ENCODE assay signal across 23 cellular contexts in genomic region chr6:3140201-3140600, GRCh38.
"Had no signal": no experiment of that assay in that cellular context is flagged by ENCODE, and none has a peak within 500 bp of the region (broad histone marks: within the 10 kb centered on the region; RNA-seq: fewer than 3 reads in every experiment).

No MANE protein-coding gene starts in this region.

- H3K9me3 Mint-ChIP-seq: activated CD4-positive, alpha-beta T cell treated with anti-CD3 and anti-CD28 coated beads, Interleukin-2, amount 10 ng/mL, durations not matched to agents 7 days and 5 days; activated CD8-positive, alpha-beta T cell treated with anti-CD3 and anti-CD28 coated beads for 36 hours; activated naive CD8-positive, alpha-beta T cell treated with anti-CD3 and anti-CD28 coated beads, Interleukin-2, amount 50 U/mL, for 24 hours; activated T-helper 1 cell treated with anti-CD3 and anti-CD28 coated beads, Interleukin-12 subunit alpha, Interleukin-12 subunit beta, Interleukin-2, Interleukin-4 antibody, amounts not matched to agents 30 ng/mL and 10 ng/mL and 1 ng/mL, durations not matched to agents 14 hours and 24 hours and 36 hours; brain; effector memory CD8-positive, alpha-beta T cell; nephron; stimulated activated naive CD8-positive, alpha-beta T cell treated with anti-CD3 and anti-CD28 coated beads, Interleukin-15, Interleukin-2, amounts not matched to agents 100 ng/mL and 50 ng/mL, for 24 hours had no signal

- H3K27me3 Mint-ChIP-seq: activated CD4-positive, alpha-beta T cell treated with anti-CD3 and anti-CD28 coated beads, Interleukin-2, amount 10 ng/mL, durations not matched to agents 7 days and 5 days; activated CD8-positive, alpha-beta memory T cell treated with anti-CD3 and anti-CD28 coated beads, Interleukin-2, amount 10 ng/mL, durations not matched to agents 7 days and 5 days; activated CD8-positive, alpha-beta T cell treated with anti-CD3 and anti-CD28 coated beads for 36 hours; activated naive CD8-positive, alpha-beta T cell treated with anti-CD3 and anti-CD28 coated beads, Interleukin-2, amount 50 U/mL, for 24 hours; brain; effector memory CD8-positive, alpha-beta T cell; stimulated activated naive CD8-positive, alpha-beta T cell treated with anti-CD3 and anti-CD28 coated beads, Interleukin-15, Interleukin-2, amounts not matched to agents 100 ng/mL and 50 ng/mL, for 24 hours had no signal

- H3K27me3 ChIP-seq: esophagus muscularis mucosa, ovary, tibial artery had no signal

- ATAC-seq: activated CD8-positive, alpha-beta memory T cell treated with anti-CD3 and anti-CD28 coated beads, Interleukin-2, amount 10 ng/mL, durations not matched to agents 7 days and 5 days; activated CD8-positive, alpha-beta T cell treated with anti-CD3 and anti-CD28 coated beads for 36 hours; activated naive CD8-positive, alpha-beta T cell treated with anti-CD3 and anti-CD28 coated beads, Interleukin-2, amount 50 U/mL, for 24 hours; effector memory CD8-positive, alpha-beta T cell had no signal

- H3K36me3 ChIP-seq: neutrophil, ovary had no signal

- FAIRE-seq: endothelial cell of umbilical vein, frontal cortex, islet of Langerhans had no signal

- H3K4me3 ChIP-seq: esophagus muscularis mucosa, ovary, tibial artery had no signal

- H3K27ac ChIP-seq: ovary, tibial artery had no signal

- H3K4me3 Mint-ChIP-seq: activated CD4-positive, alpha-beta T cell treated with anti-CD3 and anti-CD28 coated beads, Interleukin-2, amount 10 ng/mL, durations not matched to agents 7 days and 5 days; activated CD8-positive, alpha-beta memory T cell treated with anti-CD3 and anti-CD28 coated beads, Interleukin-2, amount 10 ng/mL, durations not matched to agents 7 days and 5 days; activated CD8-positive, alpha-beta T cell treated with anti-CD3 and anti-CD28 coated beads for 36 hours; activated naive CD8-positive, alpha-beta T cell treated with anti-CD3 and anti-CD28 coated beads, Interleukin-2, amount 50 U/mL, for 24 hours; activated T-helper 1 cell treated with anti-CD3 and anti-CD28 coated beads, Interleukin-12 subunit alpha, Interleukin-12 subunit beta, Interleukin-2, Interleukin-4 antibody, amounts not matched to agents 30 ng/mL and 10 ng/mL and 1 ng/mL, durations not matched to agents 14 hours and 24 hours and 36 hours; brain; effector memory CD8-positive, alpha-beta T cell; nephron; stimulated activated naive CD8-positive, alpha-beta T cell treated with anti-CD3 and anti-CD28 coated beads, Interleukin-15, Interleukin-2, amounts not matched to agents 100 ng/mL and 50 ng/mL, for 24 hours had no signal

- H3K9me3 ChIP-seq: esophagus muscularis mucosa, neutrophil, ovary, tibial artery had no signal

- H3K27ac Mint-ChIP-seq: activated CD4-positive, alpha-beta T cell treated with anti-CD3 and anti-CD28 coated beads, Interleukin-2, amount 10 ng/mL, durations not matched to agents 7 days and 5 days; activated CD8-positive, alpha-beta memory T cell treated with anti-CD3 and anti-CD28 coated beads, Interleukin-2, amount 10 ng/mL, durations not matched to agents 7 days and 5 days; activated CD8-positive, alpha-beta T cell treated with anti-CD3 and anti-CD28 coated beads for 36 hours; activated naive CD8-positive, alpha-beta T cell treated with anti-CD3 and anti-CD28 coated beads, Interleukin-2, amount 50 U/mL, for 24 hours; activated T-helper 1 cell treated with anti-CD3 and anti-CD28 coated beads, Interleukin-12 subunit alpha, Interleukin-12 subunit beta, Interleukin-2, Interleukin-4 antibody, amounts not matched to agents 30 ng/mL and 10 ng/mL and 1 ng/mL, durations not matched to agents 14 hours and 24 hours and 36 hours; effector memory CD8-positive, alpha-beta T cell; stimulated activated naive CD8-positive, alpha-beta T cell treated with anti-CD3 and anti-CD28 coated beads, Interleukin-15, Interleukin-2, amounts not matched to agents 100 ng/mL and 50 ng/mL, for 24 hours had no signal

- DNase-seq: activated CD4-positive, alpha-beta T cell treated with anti-CD3 and anti-CD28 coated beads, Interleukin-2, amount 10 ng/mL, durations not matched to agents 7 days and 5 days; activated CD4-positive, CD25-positive, alpha-beta regulatory T cell treated with anti-CD3 and anti-CD28 coated beads, Interleukin-2, amount 50 U/mL, for 72 hours; activated CD8-positive, alpha-beta memory T cell treated with anti-CD3 and anti-CD28 coated beads, Interleukin-2, amount 10 ng/mL, durations not matched to agents 7 days and 5 days; activated CD8-positive, alpha-beta T cell treated with anti-CD3 and anti-CD28 coated beads for 36 hours; activated gamma-delta T cell; activated naive CD4-positive, alpha-beta T cell treated with anti-CD3 and anti-CD28 coated beads, Interleukin-2, amount 50 U/mL, for 16 hours; activated naive CD8-positive, alpha-beta T cell treated with anti-CD3 and anti-CD28 coated beads, Interleukin-2, amount 50 U/mL, for 24 hours; dermis blood vessel endothelial cell; effector memory CD8-positive, alpha-beta T cell; left ventricle myocardium superior; mesenchymal stem cell; ovary; stimulated activated CD4-positive, alpha-beta T cell treated with anti-CD3 and anti-CD28 coated beads, Interleukin-12 subunit alpha, Interleukin-12 subunit beta, amount 100 ng/mL, for 4 hours; tibial artery had no signal

- H3K4me1 ChIP-seq: tibial artery had no signal
